Comparison of ENCODE assay signal across 9 cellular contexts in the genomic region with DNA sequence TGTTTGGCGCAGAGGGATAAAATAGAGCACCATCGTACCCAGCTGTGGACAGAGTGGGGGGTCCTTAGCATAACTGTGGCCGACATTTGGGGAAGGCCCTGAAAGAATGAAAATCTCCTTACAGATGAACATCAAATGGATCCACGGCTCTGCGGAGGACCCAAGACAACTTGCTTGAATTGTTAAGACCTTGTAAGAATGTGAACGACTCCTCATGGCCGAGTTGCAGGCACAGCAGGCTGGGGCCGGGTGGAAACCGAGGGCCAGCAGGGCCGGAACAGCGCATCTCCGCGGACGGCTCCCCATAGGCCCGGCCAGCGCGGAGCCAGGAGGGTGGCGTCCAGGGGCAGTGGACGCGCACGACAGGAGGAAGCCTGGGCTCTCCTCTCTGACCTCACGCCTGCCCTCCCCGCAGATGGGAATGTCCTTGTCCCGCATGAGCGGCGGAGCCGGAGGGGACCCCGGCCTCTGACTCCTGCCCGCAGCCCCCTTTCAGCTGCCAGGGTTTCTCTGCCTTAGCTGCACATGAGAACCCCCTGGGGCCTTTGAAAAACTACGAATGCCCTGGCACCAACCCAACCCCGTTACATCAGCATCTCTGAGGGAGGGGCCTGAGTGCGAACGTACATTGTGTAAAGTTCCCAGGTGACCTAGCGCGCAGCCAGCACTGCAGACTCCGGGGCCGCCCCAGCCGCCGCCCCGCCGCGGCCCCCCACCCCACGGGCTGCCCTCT. TPM values are rescaled to one million over a fixed set of nuclear protein-coding genes. Genes with fewer than 3 reads are reported as not detected.
DNase-seq lines count a peak whose midpoint lies in the region; ATAC-seq, FAIRE-seq and TF ChIP-seq lines count a peak whose summit lies in the region.
"Had no signal": no experiment of that assay in that cellular context is flagged by ENCODE, and none has a peak within 500 bp of the region (broad histone marks: within the 10 kb centered on the region; RNA-seq: fewer than 3 reads in every experiment).

No MANE protein-coding gene starts in this region.

- CTCF ChIA-PET in HepG2 (lab: Yijun Ruan, JAX; ENCODE audit: low intra/inter-chr PET ratio, low total read pairs): no interaction called here

- peak; percentile 65 for DNase-seq in ELF-1 (ENCODE audit: low read depth, low spot score)
- DNase-seq in activated T-cell treated with anti-CD3 and anti-CD28 coated beads, Interleukin-2, amount 50 U/mL, for 72 hours: peak; percentile 42 to 45
- peak; percentile 53 for DNase-seq in left ventricle myocardium inferior
- DNase-seq in renal cortical epithelial cell (ENCODE audit: low read depth): peak; percentile 15
- no peak for DNase-seq in SHP77 (lab: John Stamatoyannopoulos, UW)
- no peak for DNase-seq in GM13976 (ENCODE audit: low spot score)
- DNase-seq in HepG2 (ENCODE audit: low spot score): no peak

- intact Hi-C loops in left ventricle myocardium inferior (cut with micrococcal nuclease) (loop anchor here (10.0 kb wide), 1 partner anchor 188 kb away; no protein-coding TSS in a partner anchor), HepG2 (cut with micrococcal nuclease; ENCODE audit: unreplicated experiment) (no loop called here)

- peaks cover 60% of the 10 kb centered on the region for H3K27me3 ChIP-seq in left ventricle myocardium inferior (ENCODE audit: low read depth)
- peaks cover 0 to 24% of the 10 kb centered on the region in 2 experiments; a peak in 2 of 5 replicates for H3K27me3 ChIP-seq in HepG2 (ENCODE audit: control insufficient read depth in 1 of 2, insufficient read depth in 2 of 2, low read length in 2 of 2)

- TF ChIP-seq POLR2A in HepG2 (IDR thresholded peaks at IDR 0.05; ENCODE audit: insufficient read depth in 1 of 2, low read depth in 2 of 2, low read length in 2 of 2): no peak

- no peak for TF ChIP-seq EP300 in HepG2 (IDR thresholded peaks at IDR 0.05; ENCODE audit: low read depth in 2 of 2, low read length in 2 of 2)
- TF ChIP-seq EP300 in HepG2 (CRISPR knock-in tag; IDR thresholded peaks at IDR 0.05; ENCODE audit: borderline replicate concordance): no peak

- no peak overlapping the region for H3K27ac Mint-ChIP-seq in activated T-cell treated with anti-CD3 and anti-CD28 coated beads, Interleukin-2, amount 50 U/mL, for 72 hours

- H3K4me3 ChIP-seq in left ventricle myocardium inferior: peak overlapping the region; percentile 62
- no peak overlapping the region for H3K4me3 ChIP-seq in HepG2 (replicated peaks in 1 of 3; ENCODE audit: insufficient read depth in 1 of 3, low read depth in 2 of 3, low read length in 3 of 3)

- peak overlapping the region; percentile 50 to 70 for H3K4me3 Mint-ChIP-seq in activated T-cell treated with anti-CD3 and anti-CD28 coated beads, Interleukin-2, amount 50 U/mL, for 72 hours

- H3K27me3 Mint-ChIP-seq in activated T-cell treated with anti-CD3 and anti-CD28 coated beads, Interleukin-2, amount 50 U/mL, for 72 hours (ENCODE audit: low read depth): peaks cover 53% of the 10 kb centered on the region

- no peak for TF ChIP-seq RAD21 in HepG2 (CRISPR knock-in tag; IDR thresholded peaks at IDR 0.05)

- no peak overlapping the region for H2AFZ ChIP-seq in HepG2 (ENCODE audit: low read length)

- no TSS peak for BruUV-seq in HepG2 (replicated peaks; lab: Mats Ljungman, UMichigan)

- H3K9ac ChIP-seq in HepG2 (ENCODE audit: insufficient read depth, low read depth, low read length): no peak overlapping the region

- peaks cover 4 to 6% of the 10 kb centered on the region in 2 donors for H3K9me3 Mint-ChIP-seq in activated T-cell treated with anti-CD3 and anti-CD28 coated beads, Interleukin-2, amount 50 U/mL, for 72 hours

- WGBS in HepG2 (ENCODE audit: low lambda C conversion rate): 60% methylated on average over 18 of the region's 43 CpGs

- no peak overlapping the region for H3K27ac ChIP-seq in left ventricle myocardium inferior (replicated peaks)
- H3K27ac ChIP-seq in HepG2 (ENCODE audit: extremely low read length, insufficient read depth, low read length): no peak overlapping the region

- in situ Hi-C loops in GM13976 (cut with MboI; ENCODE audit: low sequenced_read_pairs, unreplicated experiment): no loop called here
- in situ Hi-C loops in HepG2 (cut with HindIII; ENCODE audit: extremely low pct_ligation_motif_present, low pct_unique_long_range_greater_than_20kb): no loop called here

- TF ChIP-seq CTCF in left ventricle myocardium inferior (IDR thresholded peaks at IDR 0.05; ENCODE audit: borderline replicate concordance) (no peak), GM13976 (IDR thresholded peaks at IDR 0.05; ENCODE audit: borderline replicate concordance, control extremely low read depth, extremely low read depth, insufficient read depth, missing control alignments) (no peak), HepG2 (CRISPR knock-in tag; IDR thresholded peaks at IDR 0.05) (no peak)

- POLR2A ChIA-PET in HepG2 (lab: Yijun Ruan, JAX): no interaction called here

- FAIRE-seq in HepG2 (lab: Jason Lieb, UNC): no peak

- peaks cover 16% of the 10 kb centered on the region for H3K4me1 Mint-ChIP-seq in activated T-cell treated with anti-CD3 and anti-CD28 coated beads, Interleukin-2, amount 50 U/mL, for 72 hours (ENCODE audit: low read depth)

- H3K4me2 ChIP-seq in HepG2 (ENCODE audit: low read depth, low read length): no peak overlapping the region

- H3K79me2 ChIP-seq in HepG2 (ENCODE audit: insufficient read depth, low read length): no peaks in the 10 kb centered on the region

- H3K36me3 Mint-ChIP-seq in activated T-cell treated with anti-CD3 and anti-CD28 coated beads, Interleukin-2, amount 50 U/mL, for 72 hours (ENCODE audit: insufficient read depth in 2 of 2): peaks cover 2 to 3% of the 10 kb centered on the region in 2 donors

- H3K9me3 ChIP-seq in left ventricle myocardium inferior (replicated peaks) (no peaks in the 10 kb centered on the region), HepG2 (ENCODE audit: low read length) (no peaks in the 10 kb centered on the region)

- H3K36me3 ChIP-seq in left ventricle myocardium inferior: no peaks in the 10 kb centered on the region
- no peaks in the 10 kb centered on the region for H3K36me3 ChIP-seq in HepG2 (replicated peaks in 1 of 2; ENCODE audit: control insufficient read depth in 1 of 2, insufficient read depth in 2 of 2, low read length in 2 of 2)

- peak; percentile 82 to 85 for ATAC-seq in activated T-cell treated with anti-CD3 and anti-CD28 coated beads, Interleukin-2, amount 50 U/mL, for 72 hours (replicated peaks in 1 of 2)
- ATAC-seq in GM19395 (IDR thresholded peaks at IDR 0.05; ENCODE audit: unreplicated experiment): no peak
- ATAC-seq in HepG2: no peak
- ATAC-seq: Panc1 had no signal

- H3K4me1 ChIP-seq in left ventricle myocardium inferior: peaks cover 10% of the 10 kb centered on the region
- no peaks in the 10 kb centered on the region for H3K4me1 ChIP-seq in HepG2 (ENCODE audit: insufficient read depth, low read length)

- no peaks in the 10 kb centered on the region for H4K20me1 ChIP-seq in HepG2 (ENCODE audit: insufficient read depth, low read length)

TF ChIP-seq in HepG2, 621 proteins besides CTCF, POLR2A, EP300 and RAD21 (continues in another document):
- TF ChIP-seq SNAI1 (CRISPR knock-in tag; IDR thresholded peaks at IDR 0.05; ENCODE audit: borderline replicate concordance) (no peak), ZNF124 (CRISPR knock-in tag; IDR thresholded peaks at IDR 0.05) (no peak), ATF4 (CRISPR knock-in tag; IDR thresholded peaks at IDR 0.05) (no peak)

RNA-seq across cellular contexts. Expression of gene PTCH1, which starts 36.2 kb away (rescaled TPM):
- total RNA-seq in activated T-cell treated with anti-CD3 and anti-CD28 coated beads, Interleukin-2, amount 50 U/mL, for 72 hours: 10 to 100 TPM in 1 of 2 donors, 1 to 10 TPM in 1; 5.9 to 10.5 TPM
- total RNA-seq in left ventricle myocardium inferior (6.6 TPM), renal cortical epithelial cell (1.9 and 2.2 TPM in 2 replicates), HepG2 (2016; rRNA removed; fragmentation: Illumina TruSeq; extraction: Trizol) (2.6 and 2.8 TPM in 2 replicates)
- total RNA-seq in HepG2 (2016; cell fraction: cytosol; rRNA removed; fragmentation: Illumina TruSeq; extraction: Trizol; ENCODE audit: low read depth): 1.5 and 2.5 TPM in 2 replicates
- 2.4 and 2.8 TPM in 2 replicates for total RNA-seq in HepG2 (2016; cell fraction: insoluble cytoplasmic fraction; rRNA removed; fragmentation: Illumina TruSeq; extraction: Trizol)
- 2.2 TPM in 2 replicates for total RNA-seq in HepG2 (2016; cell fraction: membrane; rRNA removed; fragmentation: Illumina TruSeq; extraction: Trizol)
- 5.0 and 8.5 TPM in 2 replicates for total RNA-seq in HepG2 (2016; cell fraction: nucleus; rRNA removed; fragmentation: Illumina TruSeq; extraction: Trizol)
- 2.9 and 3.9 TPM in 2 replicates for polyA plus RNA-seq in HepG2 (2011; rRNA removed)
- polyA plus RNA-seq in HepG2 (2011; cell fraction: cytosol; rRNA removed): 1.6 and 1.7 TPM in 2 replicates
- polyA plus RNA-seq in HepG2 (2011; cell fraction: nucleus; rRNA removed): 10.6 TPM in 2 replicates
- polyA plus RNA-seq in HepG2 (2012): 4.2 and 4.9 TPM in 2 replicates
- 0.23 and 0.42 TPM in 2 replicates for polyA plus RNA-seq in HepG2 (2016; cell fraction: cytosol; fragmentation: Illumina TruSeq; extraction: Trizol; ENCODE audit: low read depth)
- 1.0 and 3.0 TPM in 2 replicates for polyA plus RNA-seq in HepG2 (2016; cell fraction: insoluble cytoplasmic fraction; fragmentation: Illumina TruSeq; extraction: Trizol; ENCODE audit: low read depth)
- 0.34 and 0.76 TPM in 2 replicates for polyA plus RNA-seq in HepG2 (2016; cell fraction: membrane; fragmentation: Illumina TruSeq; extraction: Trizol; ENCODE audit: low read depth)
- polyA plus RNA-seq in HepG2 (2016; cell fraction: nucleus; fragmentation: Illumina TruSeq; extraction: Trizol; ENCODE audit: insufficient read depth, low read depth): 8.5 and 10.5 TPM in 2 replicates
- 12.2 and 12.3 TPM in 2 replicates for polyA minus RNA-seq in HepG2 (2011; rRNA and poly(A)+ RNA removed; ENCODE audit: low replicate concordance)
- 5.9 and 10.5 TPM in 2 replicates for polyA minus RNA-seq in HepG2 (2011; cell fraction: cytosol; rRNA and poly(A)+ RNA removed)
- 13.8 and 22.4 TPM in 2 replicates for polyA minus RNA-seq in HepG2 (2011; cell fraction: nucleus; rRNA and poly(A)+ RNA removed)

Comparison
In these comparisons a context has a peak if more than half of its experiments do, and no peak if none do; other contexts are left out.
1. DNase-seq: peak in ELF-1 (single experiment), activated T-cell treated with anti-CD3 and anti-CD28 coated beads, Interleukin-2, amount 50 U/mL, for 72 hours (2 of 2), left ventricle myocardium inferior (single experiment) and renal cortical epithelial cell (single experiment); none in SHP77 (0 of 2), GM13976 (single experiment) and HepG2 (single experiment).
2. ATAC-seq: peak in activated T-cell treated with anti-CD3 and anti-CD28 coated beads, Interleukin-2, amount 50 U/mL, for 72 hours (2 of 2); none in GM19395 (single experiment) and HepG2 (single experiment).